Comparison of ENCODE assay signal across 10 cellular contexts in genomic region chr1:99527078-99527477, GRCh38.
DNase-seq lines count a peak whose midpoint lies in the region; ATAC-seq, FAIRE-seq and TF ChIP-seq lines count a peak whose summit lies in the region.
"Had no signal": no experiment of that assay in that cellular context is flagged by ENCODE, and none has a peak within 500 bp of the region (broad histone marks: within the 10 kb centered on the region; RNA-seq: fewer than 3 reads in every experiment).

No MANE protein-coding gene starts in this region.

- no peak overlapping the region for H3K27ac Mint-ChIP-seq in endothelial cell (ENCODE audit: unreplicated experiment)
- H3K27ac Mint-ChIP-seq: CD4-positive, CD25-positive, alpha-beta regulatory T cell had no signal

- H3K36me3 Mint-ChIP-seq in endothelial cell (ENCODE audit: low read depth, unreplicated experiment): no peaks in the 10 kb centered on the region
- H3K36me3 Mint-ChIP-seq: CD4-positive, CD25-positive, alpha-beta regulatory T cell had no signal

- peak; percentile 68 for FAIRE-seq in TTC549 (lab: Jason Lieb, UNC)

- intact Hi-C loops in Right ventricle myocardium superior (cut with DNase I): loop anchor here (5.0 kb wide), 1 partner anchor 120 kb away; the partner anchor contains the start of gene PALMD
- intact Hi-C loops in cardiac septum (cut with DNase I): loop anchor here (5.0 kb wide), 2 partner anchors 40 to 350 kb away; no protein-coding TSS in a partner anchor
- intact Hi-C loops in left ventricle myocardium superior (cut with micrococcal nuclease): no loop called here

- H3K4me1 Mint-ChIP-seq in endothelial cell (ENCODE audit: unreplicated experiment): no peaks in the 10 kb centered on the region
- H3K4me1 Mint-ChIP-seq: CD4-positive, CD25-positive, alpha-beta regulatory T cell had no signal

- ATAC-seq in Right ventricle myocardium superior (ENCODE audit: poor library complexity) (peak; percentile 48), left ventricle myocardium superior (peak; percentile 27), GM19397 (IDR thresholded peaks at IDR 0.05; ENCODE audit: unreplicated experiment) (no peak)

- H3K9me3 Mint-ChIP-seq in endothelial cell (ENCODE audit: unreplicated experiment): no peaks in the 10 kb centered on the region
- H3K9me3 Mint-ChIP-seq: CD4-positive, CD25-positive, alpha-beta regulatory T cell had no signal

- no peaks in the 10 kb centered on the region for H3K27me3 Mint-ChIP-seq in endothelial cell (ENCODE audit: unreplicated experiment)

- TF ChIP-seq CTCF in endothelial cell (IDR thresholded peaks at IDR 0.05; ENCODE audit: unreplicated experiment): no peak

- H3K4me3 Mint-ChIP-seq in endothelial cell (ENCODE audit: unreplicated experiment): no peak overlapping the region
- H3K4me3 Mint-ChIP-seq: CD4-positive, CD25-positive, alpha-beta regulatory T cell had no signal

- DNase-seq in Right ventricle myocardium superior: no peak
- no peak for DNase-seq in cardiac septum (ENCODE audit: low spot score)
- no peak for DNase-seq in left ventricle myocardium superior
- no peak for DNase-seq in endothelial cell (ENCODE audit: low spot score)
- DNase-seq in NCI-H1930 (lab: John Stamatoyannopoulos, UW): no peak
- DNase-seq in amygdala (lab: John Stamatoyannopoulos, UW): no peak
- DNase-seq: activated T-cell treated with anti-CD3 and anti-CD28 coated beads, Interleukin-2, amount 50 U/mL, for 1 hour; CD4-positive, CD25-positive, alpha-beta regulatory T cell had no signal
